In genomic region chr15:90227336-90227735, GRCh38 we compare ENCODE assay signal across 14 cellular contexts. TPM values are rescaled to one million over a fixed set of nuclear protein-coding genes. Genes with fewer than 3 reads are reported as not detected.
DNase-seq lines count a peak whose midpoint lies in the region; ATAC-seq and TF ChIP-seq lines count a peak whose summit lies in the region.
"Had no signal": no experiment of that assay in that cellular context is flagged by ENCODE, and none has a peak within 500 bp of the region (broad histone marks: within the 10 kb centered on the region; RNA-seq: fewer than 3 reads in every experiment).

No MANE protein-coding gene starts in this region.

- no peaks in the 10 kb centered on the region for H3K9me3 ChIP-seq in CD4-positive, alpha-beta T cell (ENCODE audit: control insufficient read depth, low read length)
- H3K9me3 ChIP-seq in T-helper 17 cell (ENCODE audit: control insufficient read depth, low read length, poor library complexity, severe bottlenecking), result no peaks in the 10 kb centered on the region
- H3K9me3 ChIP-seq: BE2C had no signal

- no peak overlapping the region for H3K27ac ChIP-seq in CD4-positive, alpha-beta T cell (ENCODE audit: low read depth, low read length)
- H3K27ac ChIP-seq: C4-2B had no signal

- intact Hi-C loops in CD4-positive, alpha-beta T cell (cut with DNase I, micrococcal nuclease), result no loop called here

- peaks cover 36% of the 10 kb centered on the region for H3K4me1 Mint-ChIP-seq in CD4-positive, alpha-beta T cell (ENCODE audit: low read depth)
- H3K4me1 Mint-ChIP-seq in T-helper 17 cell (peaks cover 27% of the 10 kb centered on the region), nephron progenitor cell (peaks cover 14% of the 10 kb centered on the region)

- ATAC-seq in CD4-positive, alpha-beta T cell (ENCODE audit: poor library complexity), result no peak
- ATAC-seq in T-helper 17 cell (no peak), HG02610 (IDR thresholded peaks at IDR 0.05; ENCODE audit: unreplicated experiment) (no peak), GM18505 (IDR thresholded peaks at IDR 0.05; ENCODE audit: unreplicated experiment) (no peak)
- ATAC-seq: GM23338, HepG2 had no signal

- peak overlapping the region; percentile 25 for H3K4me3 Mint-ChIP-seq in CD4-positive, alpha-beta T cell
- no peak overlapping the region for H3K4me3 Mint-ChIP-seq in T-helper 17 cell
- no peak overlapping the region for H3K4me3 Mint-ChIP-seq in nephron progenitor cell
- H3K4me3 Mint-ChIP-seq: GM23338, H9 had no signal

- H3K27ac Mint-ChIP-seq in CD4-positive, alpha-beta T cell, result peak overlapping the region; percentile 58
- H3K27ac Mint-ChIP-seq in T-helper 17 cell (peak overlapping the region; percentile 34), nephron progenitor cell (peak overlapping the region; percentile 61)
- H3K27ac Mint-ChIP-seq: GM23338, H9 had no signal

- TF ChIP-seq CTCF in CD4-positive, alpha-beta T cell (IDR thresholded peaks at IDR 0.05), result no peak
- TF ChIP-seq CTCF in nephron progenitor cell (IDR thresholded peaks at IDR 0.05), result no peak

- CTCF ChIA-PET in CD4-positive, alpha-beta T cell (lab: Charles Lee), result no interaction called here

- no peaks in the 10 kb centered on the region for H3K9me3 Mint-ChIP-seq in CD4-positive, alpha-beta T cell
- no peaks in the 10 kb centered on the region for H3K9me3 Mint-ChIP-seq in nephron progenitor cell
- H3K9me3 Mint-ChIP-seq: GM23338, H9 had no signal

- DNase-seq in CD4-positive, alpha-beta T cell, result no peak
- DNase-seq in D341Med (ENCODE audit: low spot score) (peak; percentile 6), T-helper 17 cell (no peak), nephron progenitor cell (no peak), SW480 (ENCODE audit: low spot score) (no peak)
- no peak for DNase-seq in stimulated activated CD4-positive, alpha-beta T cell treated with anti-CD3 and anti-CD28 coated beads, Interleukin-12 subunit alpha, Interleukin-12 subunit beta, amount 100 ng/mL, for 4 hours
- DNase-seq: BE2C, DMS 273 treated with DMSO at 0.1 percent for 48 hours, H9 had no signal

- peaks cover 48% of the 10 kb centered on the region for H3K36me3 Mint-ChIP-seq in CD4-positive, alpha-beta T cell (ENCODE audit: low read depth)
- H3K36me3 Mint-ChIP-seq in T-helper 17 cell (ENCODE audit: low read depth) (peaks cover 4% of the 10 kb centered on the region), nephron progenitor cell (ENCODE audit: low read depth) (peaks cover 44% of the 10 kb centered on the region)

- H3K27me3 ChIP-seq in CD4-positive, alpha-beta T cell (ENCODE audit: control insufficient read depth, insufficient read depth, low read length), result no peaks in the 10 kb centered on the region
- H3K27me3 ChIP-seq: BE2C had no signal

- TF ChIP-seq POLR2A in GM18505 (IDR thresholded peaks at IDR 0.05; ENCODE audit: borderline replicate concordance, extremely low read depth, insufficient read depth, insufficient read length), result no peak

- no peaks in the 10 kb centered on the region for H3K27me3 Mint-ChIP-seq in CD4-positive, alpha-beta T cell
- H3K27me3 Mint-ChIP-seq in T-helper 17 cell, result no peaks in the 10 kb centered on the region
- H3K27me3 Mint-ChIP-seq in nephron progenitor cell (ENCODE audit: low read depth, poor library complexity), result peaks cover 10% of the 10 kb centered on the region

- POLR2A ChIA-PET in CD4-positive, alpha-beta T cell (lab: Charles Lee), result interaction anchor here (1.0 kb wide), 1 partner anchor 175 kb away, joined by 3 read pairs; no protein-coding TSS in a partner anchor

RNA-seq across cellular contexts. Expression of gene CIB1, which starts 6.4 kb away (rescaled TPM):
- 100 to 1,000 TPM; 279 to 295 TPM for total RNA-seq in CD4-positive, alpha-beta T cell
- 100 to 1,000 TPM; 166 to 183 TPM for total RNA-seq in T-helper 17 cell

RNA-seq across cellular contexts. Expression of gene GDPGP1, which starts 6.7 kb away (rescaled TPM):
- total RNA-seq in CD4-positive, alpha-beta T cell, result 1 to 10 TPM; 7.5 to 8.3 TPM
- total RNA-seq in T-helper 17 cell, result 1 to 10 TPM; 3.7 to 4.6 TPM

RNA-seq across cellular contexts. Expression of gene TTLL13, which starts 22.0 kb away (rescaled TPM):
- total RNA-seq in CD4-positive, alpha-beta T cell, result 1 to 10 TPM in 1 of 2 experiments, under 1 TPM in 1; 0.63 to 1.8 TPM
- total RNA-seq in T-helper 17 cell, result under 1 TPM in 1 of 2 donors, not detected in 1; 0.29 TPM
- total RNA-seq: GM23338, H9 had no signal

RNA-seq across cellular contexts. Expression of gene SEMA4B, which starts 26.2 kb away (rescaled TPM):
- 1 to 10 TPM; 8.0 to 9.5 TPM for total RNA-seq in CD4-positive, alpha-beta T cell
- 10 to 100 TPM; 15.4 to 23.4 TPM for total RNA-seq in T-helper 17 cell

RNA-seq across cellular contexts. Expression of gene NGRN, which starts 38.1 kb away (rescaled TPM):
- 10 to 100 TPM; 55.7 to 58.4 TPM for total RNA-seq in CD4-positive, alpha-beta T cell
- total RNA-seq in T-helper 17 cell, result 10 to 100 TPM; 48.0 to 51.0 TPM
